In genomic region chr4:144709793-144710525, GRCh38 we compare ENCODE assay signal across 15 cellular contexts.
DNase-seq lines count a peak whose midpoint lies in the region; ATAC-seq, FAIRE-seq and TF ChIP-seq lines count a peak whose summit lies in the region.
"Had no signal": no experiment of that assay in that cellular context is flagged by ENCODE, and none has a peak within 500 bp of the region (broad histone marks: within the 10 kb centered on the region; RNA-seq: fewer than 3 reads in every experiment).

No MANE protein-coding gene starts in this region.

- peak; percentile 73 for FAIRE-seq in endothelial cell of umbilical vein (lab: Jason Lieb, UNC)
- FAIRE-seq: GM18507 had no signal

- H3K9ac ChIP-seq in PC-3 (ENCODE audit: low read length) = peak overlapping the region; percentile 15; the same call in 1 of the 2 replicates
- H3K9ac ChIP-seq in endothelial cell of umbilical vein (replicated peaks; ENCODE audit: extremely low read depth, insufficient read depth, low read length) = peak overlapping the region; percentile 41

- H3K9me3 Mint-ChIP-seq in Calu3 (ENCODE audit: low read depth, unreplicated experiment) = no peaks in the 10 kb centered on the region
- H3K9me3 Mint-ChIP-seq in activated T-cell treated with anti-CD3 and anti-CD28 coated beads, Interleukin-2, amount 50 U/mL, for 4 hours = no peaks in the 10 kb centered on the region
- H3K9me3 Mint-ChIP-seq: CD4-positive, alpha-beta T cell had no signal

- no peak overlapping the region for H2AFZ ChIP-seq in PC-3 (ENCODE audit: low read length)
- no peak overlapping the region for H2AFZ ChIP-seq in endothelial cell of umbilical vein (ENCODE audit: low read depth, low read length)

- H3K4me3 Mint-ChIP-seq in Calu3 (ENCODE audit: low read depth, unreplicated experiment) = no peak overlapping the region
- no peak overlapping the region for H3K4me3 Mint-ChIP-seq in activated T-cell treated with anti-CD3 and anti-CD28 coated beads, Interleukin-2, amount 50 U/mL, for 4 hours
- H3K4me3 Mint-ChIP-seq: CD4-positive, alpha-beta T cell had no signal

- dilution Hi-C loops in endothelial cell of umbilical vein (cut with MboI; ENCODE audit: extremely low pct_ligation_motif_present, low sequenced_read_pairs) = no loop called here

- 0 out of 2 replicates have a peak, but pooled peaks cover 6% of the 10 kb centered on the region for H3K27me3 ChIP-seq in PC-3 (ENCODE audit: low read length)
- H3K27me3 ChIP-seq in endothelial cell of umbilical vein (ENCODE audit: control insufficient read depth in 2 of 2, insufficient read depth in 2 of 2, low read length in 2 of 2) = no peaks in the 10 kb centered on the region

- peak overlapping the region; percentile 7; the same call in 1 of the 2 replicates for H3K4me2 ChIP-seq in PC-3 (ENCODE audit: low read length)
- H3K4me2 ChIP-seq in endothelial cell of umbilical vein (ENCODE audit: insufficient read depth, low read length) = peak overlapping the region; percentile 33

- H3K4me1 ChIP-seq in PC-3 (ENCODE audit: insufficient read depth, low read length) = peaks cover 27% of the 10 kb centered on the region
- peaks cover 66% of the 10 kb centered on the region for H3K4me1 ChIP-seq in endothelial cell of umbilical vein (ENCODE audit: control insufficient read depth, extremely low read depth, insufficient read depth, low read length)

- intact Hi-C loops in Calu3 (cut with micrococcal nuclease; ENCODE audit: unreplicated experiment) (loop anchor here (5.0 kb wide), 1 partner anchor 128 kb away; no protein-coding TSS in a partner anchor), PC-3 (cut with micrococcal nuclease) (loop anchor here (1.0 to 5.0 kb wide), 3 partner anchors 53 to 127 kb away; no protein-coding TSS in a partner anchor), endothelial cell of umbilical vein (cut with micrococcal nuclease) (loop anchor here (1.0 to 2.0 kb wide), 2 partner anchors 11 to 63 kb away; partner anchors contain the start of gene HHIP)

- H3K36me3 ChIP-seq in PC-3 (ENCODE audit: low read depth, low read length) (no peaks in the 10 kb centered on the region), endothelial cell of umbilical vein (ENCODE audit: control insufficient read depth in 2 of 2, extremely low read depth in 1 of 2, insufficient read depth in 2 of 2, low read length in 2 of 2) (peaks cover 16 to 72% of the 10 kb centered on the region in 2 experiments)

- H3K4me3 ChIP-seq in PC-3 (ENCODE audit: low read length) (no peak overlapping the region), endothelial cell of umbilical vein (replicated peaks in 1 of 3; ENCODE audit: insufficient read depth in 1 of 3, low read depth in 1 of 3, low read length in 3 of 3) (no peak overlapping the region)

- H3K9me2 ChIP-seq in PC-3 (replicated peaks; ENCODE audit: low read length) = no peaks in the 10 kb centered on the region

- peaks cover 36% of the 10 kb centered on the region for H3K4me1 Mint-ChIP-seq in Calu3 (ENCODE audit: low read depth, unreplicated experiment)
- no peaks in the 10 kb centered on the region for H3K4me1 Mint-ChIP-seq in activated T-cell treated with anti-CD3 and anti-CD28 coated beads, Interleukin-2, amount 50 U/mL, for 4 hours (ENCODE audit: low read depth)

- no peaks in the 10 kb centered on the region for H3K27me3 Mint-ChIP-seq in Calu3 (ENCODE audit: unreplicated experiment)
- no peaks in the 10 kb centered on the region for H3K27me3 Mint-ChIP-seq in activated T-cell treated with anti-CD3 and anti-CD28 coated beads, Interleukin-2, amount 50 U/mL, for 4 hours (ENCODE audit: low read depth)
- H3K27me3 Mint-ChIP-seq: CD4-positive, alpha-beta T cell had no signal

- H3K79me2 ChIP-seq in PC-3 (ENCODE audit: low read length) (no peaks in the 10 kb centered on the region), endothelial cell of umbilical vein (ENCODE audit: control insufficient read depth, insufficient read depth, low read length) (peaks cover 34% of the 10 kb centered on the region)

- no peak for TF ChIP-seq CTCF in Calu3 (IDR thresholded peaks at IDR 0.05; ENCODE audit: unreplicated experiment)
- TF ChIP-seq CTCF in PC-3 (conservative IDR thresholded peaks at IDR 0.05; ENCODE audit: low read depth, low read length) = no peak
- no peak for TF ChIP-seq CTCF in endothelial cell of umbilical vein (IDR thresholded peaks at IDR 0.05; ENCODE audit: extremely low read depth in 1 of 2, insufficient read depth in 1 of 2, low read depth in 1 of 2, low read length in 2 of 2)

- peak overlapping the region; percentile 54 for H3K27ac Mint-ChIP-seq in Calu3 (ENCODE audit: unreplicated experiment)
- H3K27ac Mint-ChIP-seq: CD4-positive, alpha-beta T cell had no signal

- H3F3A ChIP-seq in PC-3 (ENCODE audit: low read length, unreplicated experiment) = no peaks in the 10 kb centered on the region

- peaks cover 4% of the 10 kb centered on the region for H3K36me3 Mint-ChIP-seq in Calu3 (ENCODE audit: insufficient read depth, unreplicated experiment)
- no peaks in the 10 kb centered on the region for H3K36me3 Mint-ChIP-seq in activated T-cell treated with anti-CD3 and anti-CD28 coated beads, Interleukin-2, amount 50 U/mL, for 4 hours (ENCODE audit: insufficient read depth)

- peak; percentile 83 for ATAC-seq in PC-3
- no peak for ATAC-seq in GM21737 (IDR thresholded peaks at IDR 0.05; ENCODE audit: unreplicated experiment)
- no peak for ATAC-seq in GM18858 (IDR thresholded peaks at IDR 0.05; ENCODE audit: unreplicated experiment)
- no peak for ATAC-seq in GM19324 (IDR thresholded peaks at IDR 0.05; ENCODE audit: low FRiP score, unreplicated experiment)
- ATAC-seq in activated T-cell treated with anti-CD3 and anti-CD28 coated beads, Interleukin-2, amount 50 U/mL, for 4 hours = no peak
- ATAC-seq: Panc1 had no signal

- H3K27ac ChIP-seq in PC-3 (ENCODE audit: low read length) = peak overlapping the region; percentile 59
- peak overlapping the region; percentile 91 for H3K27ac ChIP-seq in endothelial cell of umbilical vein (ENCODE audit: insufficient read depth, low read depth, low read length)

- H3K9me3 ChIP-seq in PC-3 (ENCODE audit: low read length) (no peaks in the 10 kb centered on the region), endothelial cell of umbilical vein (replicated peaks; ENCODE audit: control insufficient read depth, insufficient read depth, low read length) (no peaks in the 10 kb centered on the region)

- CTCF ChIA-PET in Calu3 (lab: Charles Lee) (interaction anchor here (0.5 kb wide), 1 partner anchor 107 kb away, joined by 5 read pairs; no protein-coding TSS in a partner anchor), PC-3 (lab: Charles Lee) (no interaction called here), endothelial cell of umbilical vein (lab: Charles Lee) (interaction anchor here (1.3 kb wide), 3 partner anchors 13 to 56 kb away, joined by 3 to 5 read pairs (median 4); no protein-coding TSS in a partner anchor)

- DNase-seq in Calu3 = peak; percentile 48
- peak; percentile 90 for DNase-seq in PC-3
- DNase-seq in endothelial cell of umbilical vein (ENCODE audit: low read depth, low spot score) = peak; percentile 89
- DNase-seq in midbrain (lab: John Stamatoyannopoulos, UW) = peak; percentile 82
- no peak for DNase-seq in activated T-cell treated with anti-CD3 and anti-CD28 coated beads, Interleukin-2, amount 50 U/mL, for 4 hours
- DNase-seq: activated naive CD4-positive, alpha-beta T cell treated with Interleukin-2 at 50 U/mL for 16 hours; CD4-positive, alpha-beta T cell; H7; NCI-H1417 treated with DMSO at 0.1 percent for 48 hours; stimulated activated CD4-positive, alpha-beta T cell treated with anti-CD3 and anti-CD28 coated beads, Interleukin-2, amount 100 ng/mL, for 24 hours had no signal

- TF ChIP-seq POLR2A in endothelial cell of umbilical vein (IDR thresholded peaks at IDR 0.05; ENCODE audit: low read depth, low read length) = peak; percentile 41

- no TSS peak for BruUV-seq in Calu3 (replicated peaks; lab: Mats Ljungman, UMichigan)
- BruUV-seq in PC-3 (replicated peaks; lab: Mats Ljungman, UMichigan) = no TSS peak
- BruUV-seq in endothelial cell of umbilical vein (replicated peaks; lab: Mats Ljungman, UMichigan) = TSS peak; percentile 64

- POLR2A ChIA-PET in PC-3 (lab: Charles Lee; ENCODE audit: unreplicated experiment) (no interaction called here), endothelial cell of umbilical vein (lab: Charles Lee) (no interaction called here)

- H4K20me1 ChIP-seq in PC-3 (ENCODE audit: low read length) (no peaks in the 10 kb centered on the region), endothelial cell of umbilical vein (replicated peaks; ENCODE audit: control insufficient read depth, extremely low read depth, insufficient read depth, low read length) (no peaks in the 10 kb centered on the region)

- no peaks in the 10 kb centered on the region for H3K9me1 ChIP-seq in endothelial cell of umbilical vein (replicated peaks; ENCODE audit: control insufficient read depth, extremely low read depth, insufficient read depth, low read length)

TF ChIP-seq in endothelial cell of umbilical vein, 7 proteins besides CTCF, POLR2A, EP300 and RAD21:
- TF ChIP-seq JUN (IDR thresholded peaks at IDR 0.05; ENCODE audit: borderline replicate concordance, insufficient read depth, insufficient read length, low read depth) (peak; percentile 83), GATA2 (IDR thresholded peaks at IDR 0.05; ENCODE audit: insufficient read depth, insufficient read length, low read depth, low read length) (peak; percentile 84), POLR2AphosphoS5 (IDR thresholded peaks at IDR 0.05; ENCODE audit: insufficient read depth, low read depth, low read length) (peak; percentile 68), FOS (IDR thresholded peaks at IDR 0.05; ENCODE audit: borderline replicate concordance, insufficient read depth, low read length) (peak; percentile 77)
- TF ChIP-seq, protein P1, sequence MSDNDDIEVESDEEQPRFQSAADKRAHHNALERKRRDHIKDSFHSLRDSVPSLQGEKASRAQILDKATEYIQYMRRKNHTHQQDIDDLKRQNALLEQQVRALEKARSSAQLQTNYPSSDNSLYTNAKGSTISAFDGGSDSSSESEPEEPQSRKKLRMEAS (IDR thresholded peaks at IDR 0.05; ENCODE audit: insufficient read depth, insufficient read length) = no peak
